30 cellular contexts compared by ENCODE assay signal in genomic region chr6:133456439-133456838, GRCh38.
"Had no signal": no experiment of that assay in that cellular context is flagged by ENCODE, and none has a peak within 500 bp of the region (broad histone marks: within the 10 kb centered on the region; RNA-seq: fewer than 3 reads in every experiment).

No MANE protein-coding gene starts in this region.

- DNase-seq: activated CD4-positive, alpha-beta T cell treated with anti-CD3 and anti-CD28 coated beads, Interleukin-2, amount 10 ng/mL, durations not matched to agents 24 days and 14 days; activated CD4-positive, alpha-beta T cell treated with anti-CD3 and anti-CD28 coated beads, Interleukin-2, amount 50 U/mL, for 4 hours; activated CD8-positive, alpha-beta T cell treated with anti-CD3 and anti-CD28 coated beads, Interleukin-2, amount 10 ng/mL, durations not matched to agents 7 days and 5 days; activated gamma-delta T cell; activated naive CD4-positive, alpha-beta T cell treated with Interleukin-2 at 50 U/mL for 16 hours; activated naive CD8-positive, alpha-beta T cell treated with anti-CD3 and anti-CD28 coated beads, Interleukin-2, amount 10 ng/mL, durations not matched to agents 7 days and 5 days; activated T-cell treated with anti-CD3 and anti-CD28 coated beads, Interleukin-2, amount 50 U/mL, for 24 hours; amygdala; Kasumi-1; MG63; NCI-H1048; NCI-H1105 treated with DMSO at 0.1 percent for 48 hours; NCI-H1436; NCI-H1694; NCI-H1930; NCI-H2081 treated with DMSO at 0.1 percent for 48 hours; NCI-H345; NCI-H524 treated with DMSO at 0.1 percent for 48 hours; NK-92 treated with Interleukin-12 subunit alpha and Interleukin-12 subunit beta, amount 100 ng/mL, for 24 hours; PC-9; SIG-M5; T1000; WERI-Rb-1 had no signal

- H2AFZ ChIP-seq: PC-9 had no signal

- H3K4me3 ChIP-seq: ascending aorta, cardiac muscle cell, MG63, PC-9 had no signal

- H3K4me3 Mint-ChIP-seq: activated CD4-positive, alpha-beta T cell treated with anti-CD3 and anti-CD28 coated beads, Interleukin-2, amount 10 ng/mL, durations not matched to agents 24 days and 14 days; activated CD8-positive, alpha-beta T cell treated with anti-CD3 and anti-CD28 coated beads, Interleukin-2, amount 10 ng/mL, durations not matched to agents 7 days and 5 days; activated naive CD4-positive, alpha-beta T cell treated with anti-CD3 and anti-CD28 coated beads, Interleukin-2, amount 50 U/mL, for 24 hours; activated naive CD8-positive, alpha-beta T cell treated with anti-CD3 and anti-CD28 coated beads, Interleukin-2, amount 10 ng/mL, durations not matched to agents 7 days and 5 days; activated T-cell treated with anti-CD3 and anti-CD28 coated beads, Interleukin-2, amount 50 U/mL, for 24 hours; central memory CD8-positive, alpha-beta T cell had no signal

- H3K9me3 ChIP-seq: ascending aorta, MG63 had no signal

- H3K27me3 ChIP-seq: ascending aorta, cardiac muscle cell, MG63 had no signal

- H3K27ac Mint-ChIP-seq: activated CD4-positive, alpha-beta T cell treated with anti-CD3 and anti-CD28 coated beads, Interleukin-2, amount 10 ng/mL, durations not matched to agents 24 days and 14 days; activated CD8-positive, alpha-beta T cell treated with anti-CD3 and anti-CD28 coated beads, Interleukin-2, amount 10 ng/mL, durations not matched to agents 7 days and 5 days; activated naive CD4-positive, alpha-beta T cell treated with anti-CD3 and anti-CD28 coated beads, Interleukin-2, amount 50 U/mL, for 24 hours; activated naive CD8-positive, alpha-beta T cell treated with anti-CD3 and anti-CD28 coated beads, Interleukin-2, amount 10 ng/mL, durations not matched to agents 7 days and 5 days; activated T-cell treated with anti-CD3 and anti-CD28 coated beads, Interleukin-2, amount 50 U/mL, for 24 hours; activated T-helper 2 cell treated with anti-CD3 and anti-CD28 coated beads, Interferon-gamma antibody, Interleukin-2, Interleukin-4, amounts not matched to agents 10 μg/mL and 5 μg/mL and 100 μg/mL, durations not matched to agents 14 hours and 24 hours and 36 hours had no signal

- H3K27me3 Mint-ChIP-seq: activated CD4-positive, alpha-beta T cell treated with anti-CD3 and anti-CD28 coated beads, Interleukin-2, amount 10 ng/mL, durations not matched to agents 24 days and 14 days; activated naive CD8-positive, alpha-beta T cell treated with anti-CD3 and anti-CD28 coated beads, Interleukin-2, amount 10 ng/mL, durations not matched to agents 7 days and 5 days; activated T-cell treated with anti-CD3 and anti-CD28 coated beads, Interleukin-2, amount 50 U/mL, for 24 hours; central memory CD8-positive, alpha-beta T cell had no signal

- ATAC-seq: activated CD8-positive, alpha-beta T cell treated with anti-CD3 and anti-CD28 coated beads, Interleukin-2, amount 10 ng/mL, durations not matched to agents 7 days and 5 days; Right ventricle myocardium inferior had no signal

- H3K27ac ChIP-seq: ascending aorta, cardiac muscle cell, PC-9, RWPE1, WERI-Rb-1 had no signal

- H3K4me1 ChIP-seq: ascending aorta had no signal

- H3K9me3 Mint-ChIP-seq: activated CD4-positive, alpha-beta T cell treated with anti-CD3 and anti-CD28 coated beads, Interleukin-2, amount 10 ng/mL, durations not matched to agents 24 days and 14 days; activated naive CD4-positive, alpha-beta T cell treated with anti-CD3 and anti-CD28 coated beads, Interleukin-2, amount 50 U/mL, for 24 hours; activated naive CD8-positive, alpha-beta T cell treated with anti-CD3 and anti-CD28 coated beads, Interleukin-2, amount 10 ng/mL, durations not matched to agents 7 days and 5 days; activated T-cell treated with anti-CD3 and anti-CD28 coated beads, Interleukin-2, amount 50 U/mL, for 24 hours; activated T-helper 2 cell treated with anti-CD3 and anti-CD28 coated beads, Interferon-gamma antibody, Interleukin-2, Interleukin-4, amounts not matched to agents 10 μg/mL and 5 μg/mL and 100 μg/mL, durations not matched to agents 14 hours and 24 hours and 36 hours; central memory CD8-positive, alpha-beta T cell had no signal

- H3K36me3 ChIP-seq: ascending aorta, cardiac muscle cell, MG63, WERI-Rb-1 had no signal

- H3K4me2 ChIP-seq: PC-9 had no signal

- H3K4me1 Mint-ChIP-seq: activated CD4-positive, alpha-beta T cell treated with anti-CD3 and anti-CD28 coated beads, Interleukin-2, amount 10 ng/mL, durations not matched to agents 24 days and 14 days; activated naive CD4-positive, alpha-beta T cell treated with anti-CD3 and anti-CD28 coated beads, Interleukin-2, amount 50 U/mL, for 24 hours; activated naive CD8-positive, alpha-beta T cell treated with anti-CD3 and anti-CD28 coated beads, Interleukin-2, amount 10 ng/mL, durations not matched to agents 7 days and 5 days; central memory CD8-positive, alpha-beta T cell had no signal

- H3K36me3 Mint-ChIP-seq: activated naive CD4-positive, alpha-beta T cell treated with anti-CD3 and anti-CD28 coated beads, Interleukin-2, amount 50 U/mL, for 24 hours; activated naive CD8-positive, alpha-beta T cell treated with anti-CD3 and anti-CD28 coated beads, Interleukin-2, amount 10 ng/mL, durations not matched to agents 7 days and 5 days had no signal
